ENCODE assay signal across 1 cellular context in genomic region chr15:101145362-101145761, GRCh38.
TF ChIP-seq lines count a peak whose summit lies in the region.

No MANE protein-coding gene starts in this region.

TF ChIP-seq in H1, 55 proteins besides CTCF, POLR2A, EP300 and RAD21:
- TF ChIP-seq ATF3 (IDR thresholded peaks at IDR 0.05; ENCODE audit: insufficient read depth, low read depth, low read length) (peak; percentile 45; the same call in 1 of the 2 replicates), SAP30 (IDR thresholded peaks at IDR 0.05; ENCODE audit: insufficient read depth, insufficient replicate concordance, low read length) (no peak)
- TF ChIP-seq, protein P1, sequence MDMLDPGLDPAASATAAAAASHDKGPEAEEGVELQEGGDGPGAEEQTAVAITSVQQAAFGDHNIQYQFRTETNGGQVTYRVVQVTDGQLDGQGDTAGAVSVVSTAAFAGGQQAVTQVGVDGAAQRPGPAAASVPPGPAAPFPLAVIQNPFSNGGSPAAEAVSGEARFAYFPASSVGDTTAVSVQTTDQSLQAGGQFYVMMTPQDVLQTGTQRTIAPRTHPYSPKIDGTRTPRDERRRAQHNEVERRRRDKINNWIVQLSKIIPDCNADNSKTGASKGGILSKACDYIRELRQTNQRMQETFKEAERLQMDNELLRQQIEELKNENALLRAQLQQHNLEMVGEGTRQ (IDR thresholded peaks at IDR 0.05; ENCODE audit: low read length) = peak; percentile 52; the same call in 1 of the 2 replicates
